In genomic region chr15:80721476-80721875, GRCh38 we compare ENCODE assay signal across 22 cellular contexts.
"Had no signal": no experiment of that assay in that cellular context is flagged by ENCODE, and none has a peak within 500 bp of the region (broad histone marks: within the 10 kb centered on the region; RNA-seq: fewer than 3 reads in every experiment).

No MANE protein-coding gene starts in this region.

- H3K4me3 ChIP-seq: dorsolateral prefrontal cortex, esophagus muscularis mucosa, gastrocnemius medialis, heart right ventricle, left ventricle myocardium inferior, psoas muscle, right lobe of liver, testis, uterus had no signal

- ATAC-seq: gastrocnemius medialis; heart right ventricle; left cardiac atrium; psoas muscle; right lobe of liver; stimulated activated memory B cell treated with anti-CD40 and anti-IgM and Interleukin-4, amounts not matched to agents 10 μg/mL and 1 μg/mL and 100 μg/mL, for 72 hours; stimulated activated naive CD8-positive, alpha-beta T cell treated with anti-CD3 and anti-CD28 coated beads, Interleukin-15, amount 100 ng/mL, for 72 hours had no signal

- H3K9me3 ChIP-seq: esophagus muscularis mucosa, gastrocnemius medialis, psoas muscle, right lobe of liver, testis, uterus had no signal

- H3K27ac ChIP-seq: dorsolateral prefrontal cortex, esophagus muscularis mucosa, gastrocnemius medialis, heart right ventricle, left ventricle myocardium inferior, parathyroid adenoma, psoas muscle, right lobe of liver, testis, uterus had no signal

- H3K27me3 ChIP-seq: dorsolateral prefrontal cortex, esophagus muscularis mucosa, gastrocnemius medialis, heart right ventricle, right lobe of liver, testis, uterus had no signal

- H3K4me1 ChIP-seq: gastrocnemius medialis, heart right ventricle, left ventricle myocardium inferior, parathyroid adenoma, psoas muscle, right lobe of liver, testis, uterus had no signal

- DNase-seq: cortex of kidney; dorsolateral prefrontal cortex; effector CD8-positive, alpha-beta T cell; gastrocnemius medialis; heart right ventricle; kidney; left cardiac atrium; left ventricle myocardium inferior; mesendoderm; naive B cell; psoas muscle; retina; right lobe of liver; stimulated activated CD4-positive, alpha-beta T cell treated with anti-CD3 and anti-CD28 coated beads, Interleukin-1b, Interleukin-23, amount 100 ng/mL, for 48 hours; stimulated activated CD4-positive, alpha-beta T cell treated with anti-CD3 and anti-CD28 coated beads, Interleukin-4, amount 100 ng/mL, for 24 hours; stimulated activated naive CD8-positive, alpha-beta T cell treated with anti-CD3 and anti-CD28 coated beads, Interleukin-15, amount 100 ng/mL, for 72 hours; testis; trophoblast cell; uterus had no signal

- H3K36me3 ChIP-seq: esophagus muscularis mucosa, gastrocnemius medialis, heart right ventricle, left ventricle myocardium inferior, right lobe of liver, uterus had no signal
